13 cellular contexts compared by ENCODE assay signal in genomic region chr4:37439809-37440518, GRCh38.
"Had no signal": no experiment of that assay in that cellular context is flagged by ENCODE, and none has a peak within 500 bp of the region (broad histone marks: within the 10 kb centered on the region; RNA-seq: fewer than 3 reads in every experiment).

No MANE protein-coding gene starts in this region.

- H3K4me3 Mint-ChIP-seq: activated CD4-positive, alpha-beta memory T cell treated with anti-CD3 and anti-CD28 coated beads for 36 hours; activated CD8-positive, alpha-beta memory T cell treated with anti-CD3 and anti-CD28 coated beads, Interleukin-2, amount 10 ng/mL, durations not matched to agents 7 days and 5 days; memory B cell; natural killer cell treated with Interleukin-12 subunit alpha and Interleukin-12 subunit beta and Interleukin-15 and Interleukin-18, amount 100 ng/mL, for 72 hours; T-helper 17 cell had no signal

- H3K4me3 ChIP-seq: left ventricle myocardium inferior, sigmoid colon, upper lobe of right lung had no signal

- H3K27ac Mint-ChIP-seq: activated CD4-positive, alpha-beta memory T cell treated with anti-CD3 and anti-CD28 coated beads for 36 hours; activated CD8-positive, alpha-beta memory T cell treated with anti-CD3 and anti-CD28 coated beads, Interleukin-2, amount 10 ng/mL, durations not matched to agents 7 days and 5 days; memory B cell; natural killer cell treated with Interleukin-12 subunit alpha and Interleukin-12 subunit beta and Interleukin-15 and Interleukin-18, amount 100 ng/mL, for 72 hours; T-helper 17 cell had no signal

- H3K36me3 ChIP-seq: left ventricle myocardium inferior, sigmoid colon, upper lobe of right lung, WERI-Rb-1 had no signal

- DNase-seq: activated CD4-positive, alpha-beta memory T cell treated with anti-CD3 and anti-CD28 coated beads for 36 hours; activated CD8-positive, alpha-beta memory T cell treated with anti-CD3 and anti-CD28 coated beads, Interleukin-2, amount 10 ng/mL, durations not matched to agents 7 days and 5 days; activated naive CD4-positive, alpha-beta T cell treated with anti-CD3 and anti-CD28 coated beads, Interleukin-2, amount 50 U/mL, for 16 hours; activated T-cell treated with anti-CD3 and anti-CD28 coated beads, Interleukin-2, amount 50 U/mL, for 1 hour; left ventricle myocardium inferior; nucleus accumbens; sigmoid colon; stimulated activated naive CD4-positive, alpha-beta T cell treated with Interleukin-2 at 50 U/mL for 16 hours; T-helper 17 cell; upper lobe of right lung; WERI-Rb-1 had no signal

- H3K4me1 Mint-ChIP-seq: activated CD8-positive, alpha-beta memory T cell treated with anti-CD3 and anti-CD28 coated beads, Interleukin-2, amount 10 ng/mL, durations not matched to agents 7 days and 5 days; memory B cell; T-helper 17 cell had no signal

- ATAC-seq: activated CD8-positive, alpha-beta memory T cell treated with anti-CD3 and anti-CD28 coated beads, Interleukin-2, amount 10 ng/mL, durations not matched to agents 7 days and 5 days; T-helper 17 cell; upper lobe of right lung had no signal

- H3K27ac ChIP-seq: left ventricle myocardium inferior, sigmoid colon, upper lobe of right lung, WERI-Rb-1 had no signal

- H3K9me3 Mint-ChIP-seq: activated CD4-positive, alpha-beta memory T cell treated with anti-CD3 and anti-CD28 coated beads for 36 hours; memory B cell; natural killer cell treated with Interleukin-12 subunit alpha and Interleukin-12 subunit beta and Interleukin-15 and Interleukin-18, amount 100 ng/mL, for 72 hours had no signal

- H3K36me3 Mint-ChIP-seq: activated CD4-positive, alpha-beta memory T cell treated with anti-CD3 and anti-CD28 coated beads for 36 hours; activated CD8-positive, alpha-beta memory T cell treated with anti-CD3 and anti-CD28 coated beads, Interleukin-2, amount 10 ng/mL, durations not matched to agents 7 days and 5 days; memory B cell; natural killer cell treated with Interleukin-12 subunit alpha and Interleukin-12 subunit beta and Interleukin-15 and Interleukin-18, amount 100 ng/mL, for 72 hours had no signal

- H3K4me1 ChIP-seq: left ventricle myocardium inferior, sigmoid colon, upper lobe of right lung had no signal

- H3K27me3 Mint-ChIP-seq: memory B cell had no signal

- H3K9me3 ChIP-seq: left ventricle myocardium inferior, sigmoid colon, upper lobe of right lung had no signal

- H3K27me3 ChIP-seq: sigmoid colon had no signal
